ENCODE assay signal across 1 cellular context in the genomic region with DNA sequence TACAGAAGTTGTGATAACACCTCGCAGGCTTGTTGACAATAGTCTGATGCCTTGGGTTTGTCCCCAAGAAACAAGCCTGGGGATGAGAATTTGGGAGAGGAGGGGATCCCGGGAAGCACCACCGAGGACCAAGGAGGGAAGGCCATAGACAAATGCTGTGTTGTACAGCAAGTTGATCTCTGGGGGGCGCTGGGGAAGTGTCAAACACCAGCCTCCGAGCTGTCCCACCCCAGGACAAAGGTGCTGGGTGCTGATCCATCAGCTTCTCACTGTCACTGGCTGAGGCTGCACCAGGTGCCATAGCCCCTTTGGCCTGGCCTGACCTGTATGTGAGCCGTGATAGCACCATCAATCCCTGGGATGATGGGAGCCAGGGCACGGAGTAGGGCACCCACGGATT.
TF ChIP-seq lines count a peak whose summit lies in the region.

No MANE protein-coding gene starts in this region.

TF ChIP-seq in GM23338, 12 proteins besides CTCF, POLR2A, EP300 and RAD21 (continued from another document):
- no peak for TF ChIP-seq REST (IDR thresholded peaks at IDR 0.05; ENCODE audit: unreplicated experiment)
